8 cellular contexts compared by ENCODE assay signal in the genomic region with DNA sequence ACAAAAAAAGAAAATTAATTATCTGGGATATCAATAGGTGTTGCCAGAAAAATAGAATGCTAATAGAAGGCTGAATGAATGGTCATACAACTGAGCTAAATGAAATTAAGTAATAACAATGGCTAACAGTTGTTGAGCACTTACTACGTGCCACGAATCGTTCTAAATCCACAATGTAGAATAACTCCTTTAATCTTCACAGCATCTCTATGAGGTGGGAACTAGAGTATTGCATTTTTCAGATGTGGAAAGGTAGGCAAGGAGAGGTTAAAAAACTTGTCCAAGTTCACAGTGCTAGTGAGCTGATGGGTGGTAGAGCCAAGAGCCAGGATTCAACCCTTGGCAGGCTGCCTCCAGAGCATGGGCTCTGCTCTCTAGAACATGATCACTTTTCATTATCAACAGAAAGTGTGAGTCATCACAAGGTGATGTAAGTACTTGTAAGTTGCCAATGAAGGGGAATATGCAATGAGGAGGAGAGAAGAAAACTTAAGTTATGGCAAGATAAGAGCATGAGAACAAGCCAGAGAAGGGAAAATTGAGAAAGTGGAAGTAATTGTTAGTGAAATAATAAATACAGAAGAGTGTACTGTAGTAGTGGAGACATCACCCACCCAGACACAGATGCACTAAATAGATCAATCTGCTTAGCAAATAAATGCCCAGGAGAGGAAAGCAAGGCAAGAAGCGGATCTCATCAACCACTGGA.
DNase-seq lines count a peak whose midpoint lies in the region; ATAC-seq and TF ChIP-seq lines count a peak whose summit lies in the region.

No MANE protein-coding gene starts in this region.

- H3K36me3 Mint-ChIP-seq in activated B cell treated with CpG ODN at 0.5 μM for 24 hours (ENCODE audit: low read depth) (no peaks in the 10 kb centered on the region), T-helper 17 cell (ENCODE audit: low read depth) (no peaks in the 10 kb centered on the region)
- peaks cover 6% of the 10 kb centered on the region for H3K36me3 Mint-ChIP-seq in natural killer cell treated with Interleukin-12 subunit alpha and Interleukin-12 subunit beta and Interleukin-15 and Interleukin-18, amount 100 ng/mL, for 72 hours

- H3K9me3 ChIP-seq in A673 (ENCODE audit: low read depth, low read length, poor library complexity, severe bottlenecking) (no peaks in the 10 kb centered on the region), T-helper 17 cell (ENCODE audit: control insufficient read depth, low read length, poor library complexity, severe bottlenecking) (no peaks in the 10 kb centered on the region)

- H3K27ac ChIP-seq in A673 (ENCODE audit: low read depth, low read length, poor library complexity, severe bottlenecking): peak overlapping the region; percentile 88

- BruUV-seq in A673 (replicated peaks; lab: Mats Ljungman, UMichigan): no TSS peak

- H3K27me3 Mint-ChIP-seq in activated B cell treated with CpG ODN at 0.5 μM for 24 hours (no peaks in the 10 kb centered on the region), T-helper 17 cell (no peaks in the 10 kb centered on the region)
- no peaks in the 10 kb centered on the region for H3K27me3 Mint-ChIP-seq in natural killer cell treated with Interleukin-12 subunit alpha and Interleukin-12 subunit beta and Interleukin-15 and Interleukin-18, amount 100 ng/mL, for 72 hours

- ATAC-seq in activated B cell treated with CpG ODN at 0.5 μM for 24 hours (ENCODE audit: low read depth) (peak; percentile 61), T-helper 17 cell (no peak), HG03135 (IDR thresholded peaks at IDR 0.05; ENCODE audit: unreplicated experiment) (no peak)
- no peak for ATAC-seq in natural killer cell treated with Interleukin-12 subunit alpha and Interleukin-12 subunit beta and Interleukin-15 and Interleukin-18, amount 100 ng/mL, for 72 hours

- H3K27ac Mint-ChIP-seq in activated B cell treated with CpG ODN at 0.5 μM for 24 hours (no peak overlapping the region), T-helper 17 cell (no peak overlapping the region)
- H3K27ac Mint-ChIP-seq in natural killer cell treated with Interleukin-12 subunit alpha and Interleukin-12 subunit beta and Interleukin-15 and Interleukin-18, amount 100 ng/mL, for 72 hours: no peak overlapping the region

- H3K27me3 ChIP-seq in A673 (replicated peaks; ENCODE audit: insufficient read depth, low read depth, low read length, poor library complexity): no peaks in the 10 kb centered on the region

- POLR2A ChIA-PET in A673 (lab: Charles Lee; ENCODE audit: low non-redundant PET): no interaction called here
- POLR2A ChIA-PET in activated B cell treated with CpG ODN at 0.5 μM for 24 hours (lab: Charles Lee): no interaction called here

- CTCF ChIA-PET in A673 (lab: Charles Lee): no interaction called here
- CTCF ChIA-PET in activated B cell treated with CpG ODN at 0.5 μM for 24 hours (lab: Charles Lee): no interaction called here

- H3K4me3 Mint-ChIP-seq in activated B cell treated with CpG ODN at 0.5 μM for 24 hours: no peak overlapping the region
- H3K4me3 Mint-ChIP-seq in T-helper 17 cell: no peak overlapping the region
- H3K4me3 Mint-ChIP-seq in natural killer cell treated with Interleukin-12 subunit alpha and Interleukin-12 subunit beta and Interleukin-15 and Interleukin-18, amount 100 ng/mL, for 72 hours: no peak overlapping the region

- peaks cover 45% of the 10 kb centered on the region for H3K4me1 ChIP-seq in A673 (ENCODE audit: insufficient read depth, low read length, poor library complexity, severe bottlenecking)

- DNase-seq in A673 (ENCODE audit: low spot score) (peak; percentile 86), HPDE6-E6E7 (ENCODE audit: extremely low spot score) (peak; percentile 4), activated B cell treated with CpG ODN at 0.5 μM for 24 hours (no peak), iris pigment epithelial cell (ENCODE audit: low read depth) (peak; percentile 99), T-helper 17 cell (no peak)
- DNase-seq in stimulated activated CD4-positive, alpha-beta T cell treated with anti-CD3 and anti-CD28 coated beads, Interleukin-4, amount 100 ng/mL, for 1 hour: no peak
- no peak for DNase-seq in natural killer cell treated with Interleukin-12 subunit alpha and Interleukin-12 subunit beta and Interleukin-15 and Interleukin-18, amount 100 ng/mL, for 72 hours (ENCODE audit: low spot score)

- no peak overlapping the region for H3K4me3 ChIP-seq in A673 (ENCODE audit: low read depth, low read length, poor library complexity, severe bottlenecking)

- H3K9me3 Mint-ChIP-seq in activated B cell treated with CpG ODN at 0.5 μM for 24 hours: no peaks in the 10 kb centered on the region
- H3K9me3 Mint-ChIP-seq in natural killer cell treated with Interleukin-12 subunit alpha and Interleukin-12 subunit beta and Interleukin-15 and Interleukin-18, amount 100 ng/mL, for 72 hours: peaks cover 5% of the 10 kb centered on the region

- no peaks in the 10 kb centered on the region for H3K36me3 ChIP-seq in A673 (ENCODE audit: insufficient read depth, low read length, poor library complexity, severe bottlenecking)

- TF ChIP-seq CTCF in A673 (conservative IDR thresholded peaks at IDR 0.05; ENCODE audit: low read depth, low read length) (no peak), activated B cell treated with CpG ODN at 0.5 μM for 24 hours (IDR thresholded peaks at IDR 0.05) (no peak)

- intact Hi-C loops in A673 (cut with micrococcal nuclease; ENCODE audit: unreplicated experiment): no loop called here
- intact Hi-C loops in activated B cell treated with CpG ODN at 0.5 μM for 24 hours (cut with micrococcal nuclease): no loop called here

- H3K4me1 Mint-ChIP-seq in activated B cell treated with CpG ODN at 0.5 μM for 24 hours (peaks cover 13% of the 10 kb centered on the region), T-helper 17 cell (no peaks in the 10 kb centered on the region)
- no peaks in the 10 kb centered on the region for H3K4me1 Mint-ChIP-seq in natural killer cell treated with Interleukin-12 subunit alpha and Interleukin-12 subunit beta and Interleukin-15 and Interleukin-18, amount 100 ng/mL, for 72 hours (ENCODE audit: low read depth in 2 of 2)

Comparison
In these comparisons a context has a peak if more than half of its experiments do, and no peak if none do; other contexts are left out.
1. DNase-seq: peak in A673 (single experiment), HPDE6-E6E7 (single experiment) and iris pigment epithelial cell (single experiment); none in activated B cell treated with CpG ODN at 0.5 μM for 24 hours (single experiment), T-helper 17 cell (0 of 3), stimulated activated CD4-positive, alpha-beta T cell treated with anti-CD3 and anti-CD28 coated beads, Interleukin-4, amount 100 ng/mL, for 1 hour (single experiment) and natural killer cell treated with Interleukin-12 subunit alpha and Interleukin-12 subunit beta and Interleukin-15 and Interleukin-18, amount 100 ng/mL, for 72 hours (single experiment).